ENCODE assay signal across 23 cellular contexts in the genomic region with DNA sequence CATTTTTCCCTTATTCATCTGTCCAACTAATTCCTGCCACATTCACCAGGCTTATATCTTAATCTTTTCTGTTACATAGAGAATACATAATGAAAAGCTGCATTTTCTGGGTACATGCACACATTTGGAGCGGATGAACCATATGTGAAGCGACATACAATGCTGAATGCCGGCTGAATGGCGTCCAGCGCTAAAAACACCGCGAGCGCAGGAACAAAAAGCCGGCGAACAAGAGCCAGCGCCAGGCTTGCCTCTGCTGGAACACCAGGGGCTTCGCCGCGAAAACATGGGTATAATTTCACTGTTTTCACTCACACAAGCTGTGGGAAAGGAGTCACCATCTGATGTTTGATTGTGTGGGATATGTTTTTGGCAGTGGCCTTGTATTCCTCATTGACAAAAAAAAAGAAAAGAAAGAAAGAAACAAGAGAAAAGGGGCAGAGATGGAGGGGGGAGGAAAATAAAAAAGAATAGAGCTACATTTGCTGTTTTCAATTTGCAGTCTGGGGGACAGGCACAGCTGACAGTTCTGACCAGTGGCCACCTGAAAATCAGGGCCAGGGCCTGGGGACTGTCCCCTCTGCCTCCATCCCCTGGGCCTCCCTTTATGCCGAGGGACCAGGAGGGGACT.
DNase-seq lines count a peak whose midpoint lies in the region; ATAC-seq and TF ChIP-seq lines count a peak whose summit lies in the region.
"Had no signal": no experiment of that assay in that cellular context is flagged by ENCODE, and none has a peak within 500 bp of the region (broad histone marks: within the 10 kb centered on the region; RNA-seq: fewer than 3 reads in every experiment).

No MANE protein-coding gene starts in this region.

- H3K9me3 Mint-ChIP-seq in activated T-cell treated with anti-CD3 and anti-CD28 coated beads, Interleukin-2, amount 50 U/mL, for 72 hours = no peaks in the 10 kb centered on the region
- no peaks in the 10 kb centered on the region for H3K9me3 Mint-ChIP-seq in activated T-cell treated with anti-CD3 and anti-CD28 coated beads, Interleukin-2, amount 50 U/mL, for 24 hours
- no peaks in the 10 kb centered on the region for H3K9me3 Mint-ChIP-seq in neural progenitor cell
- H3K9me3 Mint-ChIP-seq: activated CD4-positive, alpha-beta T cell treated with anti-CD3 and anti-CD28 coated beads, Interleukin-2, amount 10 ng/mL, durations not matched to agents 7 days and 5 days; activated T-cell treated with anti-CD3 and anti-CD28 coated beads, Interleukin-2, amount 50 U/mL, for 4 hours; immature natural killer cell; WTC11 had no signal

- no peaks in the 10 kb centered on the region for H3K4me1 Mint-ChIP-seq in activated T-cell treated with anti-CD3 and anti-CD28 coated beads, Interleukin-2, amount 50 U/mL, for 72 hours (ENCODE audit: low read depth)
- H3K4me1 Mint-ChIP-seq in activated T-cell treated with anti-CD3 and anti-CD28 coated beads, Interleukin-2, amount 50 U/mL, for 24 hours (ENCODE audit: low read depth) = no peaks in the 10 kb centered on the region
- H3K4me1 Mint-ChIP-seq in neural progenitor cell = peaks cover 84% of the 10 kb centered on the region
- H3K4me1 Mint-ChIP-seq: activated CD4-positive, alpha-beta T cell treated with anti-CD3 and anti-CD28 coated beads, Interleukin-2, amount 10 ng/mL, durations not matched to agents 7 days and 5 days had no signal

- H3K79me2 ChIP-seq in neural progenitor cell (ENCODE audit: low read depth) = no peaks in the 10 kb centered on the region

- H4K20me1 ChIP-seq in neural progenitor cell (ENCODE audit: low read depth) = peaks cover 14% of the 10 kb centered on the region

- peak overlapping the region; percentile 77 for H3K27ac ChIP-seq in neural progenitor cell
- H3K27ac ChIP-seq: 22Rv1, C4-2B, gastroesophageal sphincter, left ventricle myocardium inferior had no signal

- H3F3A ChIP-seq in neural progenitor cell (ENCODE audit: low read depth) = peaks cover 59% of the 10 kb centered on the region

- no peak for TF ChIP-seq CTCF in neural progenitor cell (IDR thresholded peaks at IDR 0.05)

- no peaks in the 10 kb centered on the region for H3K36me3 Mint-ChIP-seq in activated T-cell treated with anti-CD3 and anti-CD28 coated beads, Interleukin-2, amount 50 U/mL, for 72 hours (ENCODE audit: insufficient read depth in 2 of 2)
- no peaks in the 10 kb centered on the region for H3K36me3 Mint-ChIP-seq in activated T-cell treated with anti-CD3 and anti-CD28 coated beads, Interleukin-2, amount 50 U/mL, for 24 hours (ENCODE audit: low read depth)
- no peaks in the 10 kb centered on the region for H3K36me3 Mint-ChIP-seq in neural progenitor cell
- H3K36me3 Mint-ChIP-seq: WTC11 had no signal

- H3K4me2 ChIP-seq in neural progenitor cell = peak overlapping the region; percentile 46

- H3K27me3 Mint-ChIP-seq in activated T-cell treated with anti-CD3 and anti-CD28 coated beads, Interleukin-2, amount 50 U/mL, for 72 hours (ENCODE audit: low read depth) = peaks cover 49% of the 10 kb centered on the region
- H3K27me3 Mint-ChIP-seq in activated T-cell treated with anti-CD3 and anti-CD28 coated beads, Interleukin-2, amount 50 U/mL, for 24 hours = peaks cover 60% of the 10 kb centered on the region
- peaks cover 30% of the 10 kb centered on the region for H3K27me3 Mint-ChIP-seq in neural progenitor cell (ENCODE audit: insufficient read depth, low read depth)

- no peak for ATAC-seq in activated T-cell treated with anti-CD3 and anti-CD28 coated beads, Interleukin-2, amount 50 U/mL, for 72 hours (replicated peaks in 1 of 2)
- ATAC-seq in GM18873 (IDR thresholded peaks at IDR 0.05; ENCODE audit: low FRiP score, unreplicated experiment) = no peak
- ATAC-seq: activated T-cell treated with anti-CD3 and anti-CD28 coated beads, Interleukin-2, amount 50 U/mL, for 4 hours; gastroesophageal sphincter; WTC11 had no signal

- H3K9me3 ChIP-seq in neural progenitor cell (ENCODE audit: low read depth) = no peaks in the 10 kb centered on the region
- H3K9me3 ChIP-seq: gastroesophageal sphincter, left ventricle myocardium inferior had no signal

- peaks cover 83% of the 10 kb centered on the region for H3K4me1 ChIP-seq in neural progenitor cell
- H3K4me1 ChIP-seq: gastroesophageal sphincter, left ventricle myocardium inferior had no signal

- H2AFZ ChIP-seq in neural progenitor cell (replicated peaks) = no peak overlapping the region

- no peaks in the 10 kb centered on the region for H3K36me3 ChIP-seq in neural progenitor cell
- H3K36me3 ChIP-seq: gastroesophageal sphincter, left ventricle myocardium inferior had no signal

- peak overlapping the region; percentile 36 for H3K27ac Mint-ChIP-seq in activated T-cell treated with anti-CD3 and anti-CD28 coated beads, Interleukin-2, amount 50 U/mL, for 72 hours
- no peak overlapping the region for H3K27ac Mint-ChIP-seq in activated T-cell treated with anti-CD3 and anti-CD28 coated beads, Interleukin-2, amount 50 U/mL, for 24 hours
- H3K27ac Mint-ChIP-seq in neural progenitor cell = peak overlapping the region; percentile 4
- H3K27ac Mint-ChIP-seq: activated CD4-positive, alpha-beta T cell treated with anti-CD3 and anti-CD28 coated beads, Interleukin-2, amount 10 ng/mL, durations not matched to agents 7 days and 5 days; immature natural killer cell; WTC11 had no signal

- H3K4me3 Mint-ChIP-seq in activated T-cell treated with anti-CD3 and anti-CD28 coated beads, Interleukin-2, amount 50 U/mL, for 72 hours = peak overlapping the region in 1 of 2 donors; percentile 2
- no peak overlapping the region for H3K4me3 Mint-ChIP-seq in activated T-cell treated with anti-CD3 and anti-CD28 coated beads, Interleukin-2, amount 50 U/mL, for 24 hours
- H3K4me3 Mint-ChIP-seq in neural progenitor cell = peak overlapping the region; percentile 71
- H3K4me3 Mint-ChIP-seq: activated CD4-positive, alpha-beta T cell treated with anti-CD3 and anti-CD28 coated beads, Interleukin-2, amount 10 ng/mL, durations not matched to agents 7 days and 5 days; activated T-cell treated with anti-CD3 and anti-CD28 coated beads, Interleukin-2, amount 50 U/mL, for 4 hours; immature natural killer cell; WTC11 had no signal

- H3K9ac ChIP-seq in neural progenitor cell = no peak overlapping the region

- no peaks in the 10 kb centered on the region for H3K27me3 ChIP-seq in neural progenitor cell

- no peak overlapping the region for H3K4me3 ChIP-seq in neural progenitor cell
- H3K4me3 ChIP-seq: gastroesophageal sphincter, left ventricle myocardium inferior had no signal

- DNase-seq in activated T-cell treated with anti-CD3 and anti-CD28 coated beads, Interleukin-2, amount 50 U/mL, for 72 hours = no peak
- no peak for DNase-seq in activated T-cell treated with anti-CD3 and anti-CD28 coated beads, Interleukin-2, amount 50 U/mL, for 24 hours
- peak; percentile 58 for DNase-seq in globus pallidus (ENCODE audit: low spot score)
- peak; percentile 82 for DNase-seq in neural progenitor cell (ENCODE audit: low spot score)
- no peak for DNase-seq in NCI-H1048 (lab: John Stamatoyannopoulos, UW)
- DNase-seq in NCI-H748 (lab: John Stamatoyannopoulos, UW; ENCODE audit: unreplicated experiment) = no peak
- no peak for DNase-seq in pons (ENCODE audit: low spot score)
- DNase-seq: activated CD4-positive, alpha-beta T cell treated with anti-CD3 and anti-CD28 coated beads, Interleukin-2, amount 10 ng/mL, durations not matched to agents 7 days and 5 days; activated T-cell treated with anti-CD3 and anti-CD28 coated beads, Interleukin-2, amount 50 U/mL, for 4 hours; immature natural killer cell; left ventricle myocardium inferior; mesendoderm; MV-4-11; NCI-H1436 treated with DMSO at 0.1 percent for 48 hours; NCI-H446; SIG-M5; stimulated activated CD4-positive, alpha-beta T cell treated with anti-CD3 and anti-CD28 coated beads, Interleukin-4, amount 100 ng/mL, for 4 hours; SW 1271 had no signal

Comparison
In these comparisons a context has a peak if more than half of its experiments do, and no peak if none do; other contexts are left out.
1. DNase-seq: peak in globus pallidus (single experiment) and neural progenitor cell (single experiment); none in activated T-cell treated with anti-CD3 and anti-CD28 coated beads, Interleukin-2, amount 50 U/mL, for 72 hours (0 of 2), activated T-cell treated with anti-CD3 and anti-CD28 coated beads, Interleukin-2, amount 50 U/mL, for 24 hours (single experiment), NCI-H1048 (single experiment), NCI-H748 (single experiment) and pons (single experiment).